8 cellular contexts compared by ENCODE assay signal in the genomic region with DNA sequence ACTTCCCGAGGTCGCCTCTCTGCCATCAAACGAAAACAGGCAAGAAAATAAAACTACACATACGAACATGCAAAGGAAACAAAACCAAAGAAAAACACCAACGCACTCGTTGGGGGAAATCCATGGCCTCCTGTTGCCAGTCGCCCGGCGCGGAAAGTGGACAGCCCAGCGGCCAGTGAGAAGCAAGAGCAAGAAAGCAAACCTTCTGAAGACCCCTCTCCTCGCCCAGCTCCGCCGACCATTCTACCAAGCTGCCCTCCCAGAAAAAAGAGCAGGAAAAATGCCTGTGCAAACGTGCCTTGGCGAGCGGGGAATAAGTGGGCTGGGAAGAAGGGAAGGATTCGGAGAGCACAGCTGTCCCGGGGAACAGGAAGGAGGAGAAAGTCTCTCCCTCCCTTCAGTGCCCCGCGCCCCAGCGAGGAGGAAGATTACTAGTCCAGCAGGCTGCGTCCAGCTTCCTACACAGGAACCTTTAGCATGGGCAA. TPM values are rescaled to one million over a fixed set of nuclear protein-coding genes. Genes with fewer than 3 reads are reported as not detected.
DNase-seq lines count a peak whose midpoint lies in the region; ATAC-seq, FAIRE-seq and TF ChIP-seq lines count a peak whose summit lies in the region.

No MANE protein-coding gene starts in this region.

- H4K20me1 ChIP-seq in osteoblast (ENCODE audit: insufficient read depth, low read length): peaks cover 4% of the 10 kb centered on the region

- peaks cover 55% of the 10 kb centered on the region for H3K27me3 Mint-ChIP-seq in activated T-cell treated with anti-CD3 and anti-CD28 coated beads, Interleukin-2, amount 50 U/mL, for 72 hours (ENCODE audit: low read depth)

- H3K36me3 Mint-ChIP-seq in activated T-cell treated with anti-CD3 and anti-CD28 coated beads, Interleukin-2, amount 50 U/mL, for 72 hours (ENCODE audit: insufficient read depth in 2 of 2): peaks cover 4 to 8% of the 10 kb centered on the region in 2 donors

- H3K9me3 Mint-ChIP-seq in activated T-cell treated with anti-CD3 and anti-CD28 coated beads, Interleukin-2, amount 50 U/mL, for 72 hours: no peaks in the 10 kb centered on the region

- TF ChIP-seq CTCF in GM06990 (IDR thresholded peaks at IDR 0.05; ENCODE audit: insufficient read depth, low read length, poor library complexity, severe bottlenecking) (no peak), fibroblast of villous mesenchyme (IDR thresholded peaks at IDR 0.05; ENCODE audit: insufficient read depth, low read depth, low read length) (no peak), osteoblast (IDR thresholded peaks at IDR 0.05; ENCODE audit: extremely low read depth, low read depth, low read length) (no peak)

- H3K79me2 ChIP-seq in osteoblast (ENCODE audit: insufficient read depth, low read length): peaks cover 39% of the 10 kb centered on the region

- peak overlapping the region; percentile 92 to 93 for H3K4me3 Mint-ChIP-seq in activated T-cell treated with anti-CD3 and anti-CD28 coated beads, Interleukin-2, amount 50 U/mL, for 72 hours

- H3K4me1 Mint-ChIP-seq in activated T-cell treated with anti-CD3 and anti-CD28 coated beads, Interleukin-2, amount 50 U/mL, for 72 hours (ENCODE audit: low read depth): peaks cover 29% of the 10 kb centered on the region

- H3K9ac ChIP-seq in HUES6 (ENCODE audit: low read length): peak overlapping the region; percentile 85

- DNase-seq in GM06990 (ENCODE audit: extremely low read depth, insufficient read length) (peak; percentile 5), fibroblast of villous mesenchyme (ENCODE audit: low read depth) (no peak), osteoblast (ENCODE audit: insufficient read length, low spot score, missing footprints) (no peak), GM19239 (ENCODE audit: insufficient read length, low spot score) (no peak), activated gamma-delta T cell treated with Interleukin-2 at 50 U/mL for 16 hours (no peak)
- DNase-seq in activated T-cell treated with anti-CD3 and anti-CD28 coated beads, Interleukin-2, amount 50 U/mL, for 72 hours: peak; percentile 20 to 27

- H3K9me3 ChIP-seq in HUES6 (ENCODE audit: control insufficient read depth, insufficient read depth, low read depth, low read length): no peaks in the 10 kb centered on the region
- no peaks in the 10 kb centered on the region for H3K9me3 ChIP-seq in osteoblast (ENCODE audit: low read depth, low read length)

- H3K4me1 ChIP-seq in HUES6 (ENCODE audit: control insufficient read depth, insufficient read depth, low read length) (peaks cover 23% of the 10 kb centered on the region), osteoblast (ENCODE audit: insufficient read depth, low read length) (peaks cover 25% of the 10 kb centered on the region)

- H3K36me3 ChIP-seq in GM06990 (ENCODE audit: control insufficient read depth, insufficient read depth, low read length) (no peaks in the 10 kb centered on the region), HUES6 (ENCODE audit: control insufficient read depth, insufficient read depth, low read length) (no peaks in the 10 kb centered on the region), osteoblast (ENCODE audit: insufficient read depth, low read length) (no peaks in the 10 kb centered on the region)

- no peak for FAIRE-seq in GM19239 (lab: Jason Lieb, UNC)

- peak overlapping the region; percentile 89 for H3K27ac Mint-ChIP-seq in activated T-cell treated with anti-CD3 and anti-CD28 coated beads, Interleukin-2, amount 50 U/mL, for 72 hours

- no peak for ATAC-seq in activated T-cell treated with anti-CD3 and anti-CD28 coated beads, Interleukin-2, amount 50 U/mL, for 72 hours (replicated peaks in 1 of 2)
- ATAC-seq in HG03439 (IDR thresholded peaks at IDR 0.05; ENCODE audit: unreplicated experiment): no peak

- H3K4me3 ChIP-seq in GM06990 (replicated peaks; ENCODE audit: low read depth, low read length) (peak overlapping the region; percentile 24), HUES6 (ENCODE audit: low read depth, low read length) (peak overlapping the region; percentile 90), fibroblast of villous mesenchyme (ENCODE audit: low read depth, low read length) (peak overlapping the region; percentile 89), osteoblast (ENCODE audit: insufficient read depth, low read length) (peak overlapping the region; percentile 91)

- H3K27ac ChIP-seq in HUES6 (ENCODE audit: low read depth, low read length) (peak overlapping the region; percentile 83; the same call in 1 of the 2 replicates), osteoblast (ENCODE audit: low read depth, low read length) (peak overlapping the region; percentile 69)

- peaks cover 5% of the 10 kb centered on the region for H3K27me3 ChIP-seq in GM06990 (replicated peaks; ENCODE audit: control insufficient read depth, insufficient read depth, low read length)
- no peaks in the 10 kb centered on the region; the same call in 1 of the 2 replicates for H3K27me3 ChIP-seq in HUES6 (ENCODE audit: control insufficient read depth, insufficient read depth, low read length)
- H3K27me3 ChIP-seq in osteoblast (ENCODE audit: insufficient read depth, low read length): no peaks in the 10 kb centered on the region

- H2AFZ ChIP-seq in osteoblast (ENCODE audit: low read length): peak overlapping the region; percentile 91

- H3K4me2 ChIP-seq in osteoblast (ENCODE audit: insufficient read depth, low read length): peak overlapping the region; percentile 85

RNA-seq across cellular contexts. Expression of a gene that starts 0.8 kb away (rescaled TPM):
- total RNA-seq in activated T-cell treated with anti-CD3 and anti-CD28 coated beads, Interleukin-2, amount 50 U/mL, for 72 hours: 1 to 10 TPM; 5.8 to 9.1 TPM
- total RNA-seq in fibroblast of villous mesenchyme (89.5 and 140 TPM in 2 replicates), osteoblast (39.8 and 52.5 TPM in 2 replicates)

Comparison
In these comparisons a context has a peak if more than half of its experiments do, and no peak if none do; other contexts are left out.
1. DNase-seq: peak in GM06990 (single experiment) and activated T-cell treated with anti-CD3 and anti-CD28 coated beads, Interleukin-2, amount 50 U/mL, for 72 hours (2 of 2); none in fibroblast of villous mesenchyme (single experiment), osteoblast (single experiment), GM19239 (single experiment) and activated gamma-delta T cell treated with Interleukin-2 at 50 U/mL for 16 hours (single experiment).
2. H3K4me3 ChIP-seq: peak in every context shown above with its lines; median percentile 91 in osteoblast; 90 in HUES6; 89 in fibroblast of villous mesenchyme; 24 in GM06990.